In the genomic region with DNA sequence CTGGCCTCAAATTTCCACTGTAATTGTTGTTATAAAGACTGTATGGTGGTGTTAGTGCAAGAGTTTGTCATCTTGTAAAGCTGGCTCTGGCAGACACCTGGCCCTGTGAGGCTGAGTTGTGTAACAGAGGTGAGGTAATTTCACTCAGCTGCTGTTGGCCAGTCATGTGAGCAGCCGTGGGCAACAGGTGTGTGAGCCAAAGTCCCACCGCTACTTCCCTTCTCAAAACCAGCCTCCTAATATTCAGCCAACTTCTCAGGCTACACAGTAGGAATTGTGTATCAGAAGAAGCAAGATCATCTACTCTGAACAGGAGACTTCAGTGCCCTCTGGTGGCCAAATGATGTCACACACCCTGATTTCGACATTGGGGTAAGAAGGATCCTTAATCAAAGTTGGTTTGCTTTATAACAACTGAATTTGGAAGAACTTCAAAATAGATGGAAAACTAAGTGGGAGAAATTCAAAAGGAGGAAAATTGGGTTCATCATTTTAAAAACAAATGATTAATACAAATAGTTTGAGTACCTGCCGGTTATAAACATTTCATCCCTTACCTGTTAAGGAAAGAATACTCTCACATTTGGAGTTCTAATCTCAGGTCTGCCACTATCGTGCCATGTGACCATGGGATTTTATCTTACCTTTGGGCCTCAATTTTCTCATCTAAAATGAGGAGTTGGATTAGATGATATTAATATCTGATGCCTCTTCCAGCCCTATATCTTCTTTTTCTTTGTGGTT, we compare ENCODE assay signal across 8 cellular contexts.
DNase-seq lines count a peak whose midpoint lies in the region; ATAC-seq and TF ChIP-seq lines count a peak whose summit lies in the region.

No MANE protein-coding gene starts in this region.

- H3K4me3 ChIP-seq in AG10803 (ENCODE audit: low read length) (no peak overlapping the region), WERI-Rb-1 (ENCODE audit: low read depth, low read length) (no peak overlapping the region)

- DNase-seq in AG10803 (ENCODE audit: low read depth), result peak; percentile 67
- DNase-seq in GM20000 (ENCODE audit: low spot score), result peak; percentile 78
- peak; percentile 41 for DNase-seq in NCI-H2171 (lab: John Stamatoyannopoulos, UW)
- DNase-seq in WERI-Rb-1, result peak; percentile 54
- DNase-seq in caudate nucleus (lab: John Stamatoyannopoulos, UW), result peak in 58 of 61 donors; percentile 8 to 91 (median 46)
- DNase-seq in kidney tubule cell (ENCODE audit: low spot score), result peak; percentile 72
- DNase-seq in stimulated activated CD4-positive, alpha-beta T cell treated with anti-CD3 and anti-CD28 coated beads, Interleukin-4, amount 100 ng/mL, for 1 hour, result peak; percentile 71

- TF ChIP-seq CTCF in AG10803 (conservative IDR thresholded peaks at IDR 0.05; ENCODE audit: low read length) (peak; percentile 95), GM20000 (IDR thresholded peaks at IDR 0.05; ENCODE audit: extremely low read depth, missing control alignments) (peak; percentile 73), WERI-Rb-1 (IDR thresholded peaks at IDR 0.05; ENCODE audit: low read depth, low read length) (peak; percentile 53)

- no peaks in the 10 kb centered on the region for H3K36me3 ChIP-seq in WERI-Rb-1

- H3K27ac ChIP-seq in WERI-Rb-1, result no peak overlapping the region
- no peak overlapping the region for H3K27ac ChIP-seq in caudate nucleus (ENCODE audit: low read depth, low read length)

- no peaks in the 10 kb centered on the region for H3K27me3 ChIP-seq in WERI-Rb-1 (ENCODE audit: insufficient read depth, low read depth, severe bottlenecking)

- no peaks in the 10 kb centered on the region for H3K9me3 ChIP-seq in WERI-Rb-1 (ENCODE audit: severe bottlenecking)

- ATAC-seq in HG03342 (IDR thresholded peaks at IDR 0.05; ENCODE audit: unreplicated experiment), result no peak
